ENCODE assay signal across 30 cellular contexts in the genomic region with DNA sequence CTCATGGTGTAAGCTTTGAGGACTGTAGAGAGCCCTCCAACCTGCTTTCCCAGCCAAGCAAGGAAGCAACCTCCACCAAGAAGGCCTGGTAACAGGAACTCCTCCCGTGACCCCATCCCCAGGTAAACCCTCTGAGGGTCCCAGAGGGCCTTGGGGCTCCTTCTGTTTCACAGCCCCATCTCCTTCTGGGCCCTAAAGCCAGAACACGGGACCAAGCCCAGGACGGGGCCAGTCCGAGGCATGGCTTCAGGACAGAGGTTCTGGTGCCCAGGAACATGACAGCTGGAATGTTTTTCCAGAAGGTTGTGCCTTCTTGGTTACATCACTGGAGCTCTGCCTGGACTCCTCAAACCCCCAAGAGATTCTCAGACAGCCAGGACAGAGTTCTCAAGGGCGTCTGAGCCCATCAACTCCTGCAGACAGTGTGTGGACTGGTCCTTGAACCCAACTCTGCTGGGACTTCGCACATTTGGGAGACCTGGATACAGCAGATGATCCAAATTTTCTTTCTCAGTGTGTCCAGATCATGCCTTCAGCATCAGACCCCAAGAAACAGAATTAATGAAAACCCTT.
"Had no signal": no experiment of that assay in that cellular context is flagged by ENCODE, and none has a peak within 500 bp of the region (broad histone marks: within the 10 kb centered on the region; RNA-seq: fewer than 3 reads in every experiment).

No MANE protein-coding gene starts in this region.

- H3K4me1 ChIP-seq: SJCRH30 had no signal

- H3K4me3 ChIP-seq: ascending aorta, MG63, SJCRH30 had no signal

- H3K4me3 Mint-ChIP-seq: activated CD8-positive, alpha-beta T cell treated with anti-CD3 and anti-CD28 coated beads, Interleukin-2, amount 10 ng/mL, durations not matched to agents 7 days and 5 days; activated naive CD8-positive, alpha-beta T cell treated with anti-CD3 and anti-CD28 coated beads, Interleukin-2, amount 50 U/mL, for 24 hours; activated T-cell treated with anti-CD3 and anti-CD28 coated beads, Interleukin-2, amount 50 U/mL, for 24 hours had no signal

- H3K9me3 Mint-ChIP-seq: activated naive CD4-positive, alpha-beta T cell treated with anti-CD3 and anti-CD28 coated beads, Interleukin-2, amount 50 U/mL, for 72 hours; activated naive CD8-positive, alpha-beta T cell treated with anti-CD3 and anti-CD28 coated beads, Interleukin-2, amount 50 U/mL, for 24 hours; activated T-cell treated with anti-CD3 and anti-CD28 coated beads, Interleukin-2, amount 50 U/mL, for 24 hours had no signal

- H3K36me3 Mint-ChIP-seq: activated naive CD4-positive, alpha-beta T cell treated with anti-CD3 and anti-CD28 coated beads, Interleukin-2, amount 50 U/mL, for 72 hours had no signal

- H3K4me2 ChIP-seq: SK-N-SH had no signal

- ATAC-seq: activated CD4-positive, CD25-positive, alpha-beta regulatory T cell treated with anti-CD3 and anti-CD28 coated beads, Interleukin-2, amount 50 U/mL, for 24 hours; activated CD8-positive, alpha-beta T cell treated with anti-CD3 and anti-CD28 coated beads, Interleukin-2, amount 10 ng/mL, durations not matched to agents 7 days and 5 days; activated naive CD4-positive, alpha-beta T cell treated with anti-CD3 and anti-CD28 coated beads, Interleukin-2, amount 50 U/mL, for 72 hours; activated naive CD8-positive, alpha-beta T cell treated with anti-CD3 and anti-CD28 coated beads, Interleukin-2, amount 50 U/mL, for 24 hours; Panc1 had no signal

- H3K27me3 Mint-ChIP-seq: activated naive CD8-positive, alpha-beta T cell treated with anti-CD3 and anti-CD28 coated beads, Interleukin-2, amount 50 U/mL, for 24 hours; activated T-cell treated with anti-CD3 and anti-CD28 coated beads, Interleukin-2, amount 50 U/mL, for 24 hours had no signal

- DNase-seq: activated CD4-positive, alpha-beta T cell treated with anti-CD3 and anti-CD28 coated beads for 48 hours; activated CD4-positive, alpha-beta T cell treated with anti-CD3 and anti-CD28 coated beads, Interleukin-2, amount 50 U/mL, for 4 hours; activated CD8-positive, alpha-beta T cell treated with anti-CD3 and anti-CD28 coated beads, Interleukin-2, amount 10 ng/mL, durations not matched to agents 7 days and 5 days; activated effector memory CD4-positive, alpha-beta T cell treated with anti-CD3 and anti-CD28 coated beads, Interleukin-2, amount 50 U/mL, for 16 hours; activated naive CD4-positive, alpha-beta T cell treated with Interleukin-2 at 50 U/mL for 16 hours; activated naive CD8-positive, alpha-beta T cell treated with anti-CD3 and anti-CD28 coated beads, Interleukin-2, amount 50 U/mL, for 24 hours; activated T-cell treated with anti-CD3 and anti-CD28 coated beads, Interleukin-2, amount 50 U/mL, for 24 hours; amniotic stem cell; brain microvascular endothelial cell; caudate nucleus; MG63; MV-4-11; NCI-H1092 treated with DMSO at 0.1 percent for 48 hours; NCI-H1417 treated with DMSO at 0.1 percent for 48 hours; NCI-H1694; NCI-H2029 treated with DMSO at 0.1 percent for 48 hours; NCI-H345; NCI-H510A; NCI-H526 treated with DMSO at 0.1 percent for 48 hours; NK-92 treated with Interleukin-12 subunit alpha and Interleukin-12 subunit beta, amount 100 ng/mL, for 24 hours; OCI-M1; Right ventricle myocardium superior; RPMI8226; SJCRH30; SK-N-SH; T-helper 1 cell had no signal

- H3K27ac ChIP-seq: ascending aorta, brain microvascular endothelial cell, SJCRH30 had no signal

- H3K27ac Mint-ChIP-seq: activated CD8-positive, alpha-beta T cell treated with anti-CD3 and anti-CD28 coated beads, Interleukin-2, amount 10 ng/mL, durations not matched to agents 7 days and 5 days; activated naive CD4-positive, alpha-beta T cell treated with anti-CD3 and anti-CD28 coated beads, Interleukin-2, amount 50 U/mL, for 72 hours; activated naive CD8-positive, alpha-beta T cell treated with anti-CD3 and anti-CD28 coated beads, Interleukin-2, amount 50 U/mL, for 24 hours; activated T-cell treated with anti-CD3 and anti-CD28 coated beads, Interleukin-2, amount 50 U/mL, for 24 hours had no signal

- H3K9ac ChIP-seq: SK-N-SH had no signal

- H3K27me3 ChIP-seq: ascending aorta, brain microvascular endothelial cell, MG63, SJCRH30 had no signal

- H3K9me3 ChIP-seq: ascending aorta, MG63, SJCRH30, SK-N-SH had no signal
